In genomic region chr17:10845388-10845751, GRCh38 we compare ENCODE assay signal across 9 cellular contexts. TPM values are rescaled to one million over a fixed set of nuclear protein-coding genes. Genes with fewer than 3 reads are reported as not detected.
DNase-seq lines count a peak whose midpoint lies in the region; TF ChIP-seq lines count a peak whose summit lies in the region.
"Had no signal": no experiment of that assay in that cellular context is flagged by ENCODE, and none has a peak within 500 bp of the region (broad histone marks: within the 10 kb centered on the region; RNA-seq: fewer than 3 reads in every experiment).

No MANE protein-coding gene starts in this region.

- H3K9me3 Mint-ChIP-seq in CD4-positive, alpha-beta memory T cell, result peaks cover 0 to 2% (median 0%) of the 10 kb centered on the region in 8 donors

- H2AFZ ChIP-seq in neuron (ENCODE audit: low read depth, low read length), result peak overlapping the region; percentile 89

- peaks cover 7 to 18% of the 10 kb centered on the region in 2 donors for H3K27me3 Mint-ChIP-seq in CD4-positive, alpha-beta memory T cell

- CTCF ChIA-PET in CD4-positive, alpha-beta memory T cell (lab: Charles Lee; ENCODE audit: partially characterized antibody), result interaction anchor here (0.6 to 4.9 kb wide), 12 partner anchors 8 to 228 kb away, joined by 3 to 142 read pairs (median 5); no protein-coding TSS in a partner anchor

- no peaks in the 10 kb centered on the region for H3K27me3 ChIP-seq in CD4-positive, alpha-beta memory T cell (ENCODE audit: insufficient read depth, low read length)
- H3K27me3 ChIP-seq in duodenal mucosa (ENCODE audit: control insufficient read depth in 1 of 2, insufficient read depth in 2 of 2, low read length in 2 of 2), result no peaks in the 10 kb centered on the region
- H3K27me3 ChIP-seq in neuron (ENCODE audit: insufficient read depth, low read length), result peaks cover 3% of the 10 kb centered on the region
- no peaks in the 10 kb centered on the region for H3K27me3 ChIP-seq in thyroid gland

- POLR2A ChIA-PET in CD4-positive, alpha-beta memory T cell (lab: Charles Lee; ENCODE audit: partially characterized antibody), result interaction anchor here (0.8 kb wide), 1 partner anchor 199 kb away, joined by 4 read pairs; no protein-coding TSS in a partner anchor

- H3K4me1 ChIP-seq in CD4-positive, alpha-beta memory T cell (ENCODE audit: insufficient read depth, low read length), result peaks cover 7% of the 10 kb centered on the region
- H3K4me1 ChIP-seq in duodenal mucosa (ENCODE audit: control insufficient read depth in 1 of 2, insufficient read depth in 2 of 2, low read length in 2 of 2) (peaks cover 11 to 17% of the 10 kb centered on the region in 2 donors), neuron (ENCODE audit: insufficient read depth, low read length) (no peaks in the 10 kb centered on the region), thyroid gland (peaks cover 0 to 4% of the 10 kb centered on the region in 2 donors)

- DNase-seq in CD4-positive, alpha-beta memory T cell, result no peak
- no peak for DNase-seq in Jurkat, Clone E6-1 (ENCODE audit: low read depth, low spot score)
- DNase-seq in RPMI8226, result no peak
- DNase-seq in thyroid gland, result no peak
- no peak for DNase-seq in DMS 273 (lab: John Stamatoyannopoulos, UW; ENCODE audit: unreplicated experiment)
- no peak for DNase-seq in stimulated activated naive CD4-positive, alpha-beta T cell treated with Interleukin-2 at 50 U/mL for 16 hours (lab: John Stamatoyannopoulos, UW)

- H3K36me3 ChIP-seq in CD4-positive, alpha-beta memory T cell (ENCODE audit: insufficient read depth, low read length), result no peaks in the 10 kb centered on the region
- H3K36me3 ChIP-seq in duodenal mucosa (ENCODE audit: control insufficient read depth in 1 of 2, insufficient read depth in 2 of 2, low read length in 2 of 2) (no peaks in the 10 kb centered on the region), neuron (ENCODE audit: insufficient read depth, low read length) (no peaks in the 10 kb centered on the region), thyroid gland (no peaks in the 10 kb centered on the region)

- no peaks in the 10 kb centered on the region for H3K9me3 ChIP-seq in CD4-positive, alpha-beta memory T cell (ENCODE audit: control insufficient read depth in 1 of 2, low read length in 2 of 2)
- H3K9me3 ChIP-seq in duodenal mucosa (ENCODE audit: control insufficient read depth in 1 of 2, low read length in 2 of 2), result no peaks in the 10 kb centered on the region
- no peaks in the 10 kb centered on the region for H3K9me3 ChIP-seq in neuron (ENCODE audit: low read length)
- H3K9me3 ChIP-seq in thyroid gland, result no peaks in the 10 kb centered on the region

- no peak for TF ChIP-seq CTCF in thyroid gland (IDR thresholded peaks at IDR 0.05)

- no peak overlapping the region for H3K27ac ChIP-seq in CD4-positive, alpha-beta memory T cell (ENCODE audit: low read depth, low read length)
- no peak overlapping the region for H3K27ac ChIP-seq in duodenal mucosa (ENCODE audit: low read depth, low read length)
- no peak overlapping the region for H3K27ac ChIP-seq in thyroid gland

- H3K4me3 ChIP-seq in CD4-positive, alpha-beta memory T cell (ENCODE audit: low read length in 2 of 2), result no peak overlapping the region
- H3K4me3 ChIP-seq in Jurkat, Clone E6-1 (ENCODE audit: low read length), result peak overlapping the region; percentile 43; the same call in 1 of the 2 replicates
- H3K4me3 ChIP-seq in duodenal mucosa (ENCODE audit: low read depth in 1 of 2, low read length in 2 of 2), result peak overlapping the region; percentile 61 to 83
- no peak overlapping the region for H3K4me3 ChIP-seq in neuron (ENCODE audit: low read length)
- no peak overlapping the region for H3K4me3 ChIP-seq in thyroid gland (replicated peaks in 1 of 3)

- no peaks in the 10 kb centered on the region for H3K36me3 Mint-ChIP-seq in CD4-positive, alpha-beta memory T cell

- H3K4me3 Mint-ChIP-seq in CD4-positive, alpha-beta memory T cell, result peak overlapping the region in 7 of 8 donors; percentile 75 to 89 (median 83)

- no peak for TF ChIP-seq POLR2A in thyroid gland (IDR thresholded peaks at IDR 0.05)

- 18 to 19% methylated on average over 6 of the region's 6 CpGs for WGBS in thyroid gland, 2 donors

- no peak overlapping the region for H3K9ac ChIP-seq in duodenal mucosa (ENCODE audit: low read depth in 1 of 2, low read length in 2 of 2)

- intact Hi-C loops in CD4-positive, alpha-beta memory T cell (cut with micrococcal nuclease), result loop anchor here (1.0 to 10.0 kb wide), 4 partner anchors 148 to 921 kb away; partner anchors contain the start of genes ADPRM and SCO1
- intact Hi-C loops in thyroid gland (cut with DNase I), result loop anchor here (5.0 kb wide), 2 partner anchors 93 to 198 kb away; no protein-coding TSS in a partner anchor

- peaks cover 2 to 12% (median 8%) of the 10 kb centered on the region in 4 donors for H3K4me1 Mint-ChIP-seq in CD4-positive, alpha-beta memory T cell

- peak overlapping the region in 1 of 7 donors; percentile 44 for H3K27ac Mint-ChIP-seq in CD4-positive, alpha-beta memory T cell

RNA-seq across cellular contexts. Expression of gene PIRT, which starts 7.5 kb away (rescaled TPM):
- total RNA-seq in CD4-positive, alpha-beta memory T cell, result not detected
- not detected for polyA plus RNA-seq in CD4-positive, alpha-beta memory T cell
- polyA plus RNA-seq in Jurkat, Clone E6-1 (2012; ENCODE audit: insufficient read depth, insufficient read length), result not detected
- not detected for total RNA-seq in thyroid gland
- total RNA-seq: Daoy had no signal

RNA-seq across cellular contexts. Expression of gene TMEM238L, which starts 41.5 kb away (rescaled TPM):
- total RNA-seq in CD4-positive, alpha-beta memory T cell, result not detected
- not detected for polyA plus RNA-seq in CD4-positive, alpha-beta memory T cell
- polyA plus RNA-seq in Jurkat, Clone E6-1 (2012; ENCODE audit: insufficient read depth, insufficient read length), result not detected
- total RNA-seq in thyroid gland, result not detected
- total RNA-seq: Daoy had no signal

Comparison
In these comparisons a context has a peak if more than half of its experiments do, and no peak if none do; other contexts are left out.
1. H3K4me3 ChIP-seq: peak in Jurkat, Clone E6-1 (single experiment) and duodenal mucosa (2 of 2); none in CD4-positive, alpha-beta memory T cell (0 of 2), neuron (single experiment) and thyroid gland (0 of 3).